Comparison of ENCODE assay signal across 8 cellular contexts in genomic region chr3:129975332-129976090, GRCh38. TPM values are rescaled to one million over a fixed set of nuclear protein-coding genes. Genes with fewer than 3 reads are reported as not detected.
DNase-seq lines count a peak whose midpoint lies in the region; ATAC-seq and TF ChIP-seq lines count a peak whose summit lies in the region.

No MANE protein-coding gene starts in this region.

- H3K36me3 ChIP-seq in SK-N-MC (ENCODE audit: insufficient read depth, low read length) (no peaks in the 10 kb centered on the region), esophagus squamous epithelium (no peaks in the 10 kb centered on the region)

- intact Hi-C loops in CD4-positive, alpha-beta T cell (cut with DNase I, micrococcal nuclease) = no loop called here
- intact Hi-C loops in esophagus squamous epithelium (cut with DNase I) = no loop called here

- H3K9ac ChIP-seq in SK-N-MC (ENCODE audit: insufficient read length) = no peak overlapping the region

- TF ChIP-seq CTCF in CD4-positive, alpha-beta T cell (IDR thresholded peaks at IDR 0.05) = no peak
- no peak for TF ChIP-seq CTCF in esophagus squamous epithelium (IDR thresholded peaks at IDR 0.05)
- no peak for TF ChIP-seq CTCF in osteocyte (IDR thresholded peaks at IDR 0.05)

- peaks cover 50% of the 10 kb centered on the region for H3K27me3 ChIP-seq in CD4-positive, alpha-beta T cell (ENCODE audit: control insufficient read depth, insufficient read depth, low read length)
- peaks cover 12 to 85% (median 25%) of the 10 kb centered on the region in 4 donors for H3K27me3 ChIP-seq in esophagus squamous epithelium

- no peak overlapping the region for H3K27ac Mint-ChIP-seq in CD4-positive, alpha-beta T cell
- H3K27ac Mint-ChIP-seq in osteocyte (ENCODE audit: unreplicated experiment) = no peak overlapping the region

- peaks cover 14 to 19% (median 15%) of the 10 kb centered on the region in 3 donors for H3K4me1 ChIP-seq in esophagus squamous epithelium

- ATAC-seq in CD4-positive, alpha-beta T cell (ENCODE audit: poor library complexity) = peak; percentile 39
- no peak for ATAC-seq in GM18520 (IDR thresholded peaks at IDR 0.05; ENCODE audit: unreplicated experiment)

- DNase-seq in CD4-positive, alpha-beta T cell = peak in 3 of 10 experiments; percentile 4 to 9 (median 9)
- DNase-seq in SK-N-MC (ENCODE audit: low read depth, low spot score) (no peak), esophagus squamous epithelium (lab: John Stamatoyannopoulos, UW) (no peak), osteocyte (ENCODE audit: extremely low spot score, unreplicated experiment) (no peak), ACHN (no peak), erythroblast (lab: John Stamatoyannopoulos, UW) (no peak), dedifferentiated amniotic fluid mesenchymal stem cell (ENCODE audit: extremely low spot score) (no peak)

- in situ Hi-C loops in ACHN (cut with HindIII; ENCODE audit: low pct_ligation_motif_present, low pct_unique_long_range_greater_than_20kb, low sequenced_read_pairs) = no loop called here

- H3K4me3 Mint-ChIP-seq in CD4-positive, alpha-beta T cell = peak overlapping the region; percentile 56
- peak overlapping the region; percentile 39 for H3K4me3 Mint-ChIP-seq in osteocyte (ENCODE audit: unreplicated experiment)

- 2 to 11% methylated on average over 19 to 34 of the region's 62 CpGs for WGBS in esophagus squamous epithelium, 2 donors

- H3K27ac ChIP-seq in CD4-positive, alpha-beta T cell (ENCODE audit: low read depth, low read length) = no peak overlapping the region
- no peak overlapping the region for H3K27ac ChIP-seq in SK-N-MC
- no peak overlapping the region for H3K27ac ChIP-seq in esophagus squamous epithelium

- H3K4me3 ChIP-seq in SK-N-MC = peak overlapping the region; percentile 12; the same call in 1 of the 2 replicates
- peak overlapping the region in 3 of 4 donors; percentile 14 to 52 (median 28) for H3K4me3 ChIP-seq in esophagus squamous epithelium

- CTCF ChIA-PET in CD4-positive, alpha-beta T cell (lab: Charles Lee) = no interaction called here

- peaks cover 83% of the 10 kb centered on the region for H3K27me3 Mint-ChIP-seq in CD4-positive, alpha-beta T cell
- peaks cover 86% of the 10 kb centered on the region for H3K27me3 Mint-ChIP-seq in osteocyte (ENCODE audit: unreplicated experiment)

- H3K36me3 Mint-ChIP-seq in CD4-positive, alpha-beta T cell (ENCODE audit: low read depth) = no peaks in the 10 kb centered on the region
- H3K36me3 Mint-ChIP-seq in osteocyte (ENCODE audit: unreplicated experiment) = no peaks in the 10 kb centered on the region

- POLR2A ChIA-PET in CD4-positive, alpha-beta T cell (lab: Charles Lee) = no interaction called here

- no peak for TF ChIP-seq POLR2A in esophagus squamous epithelium (IDR thresholded peaks at IDR 0.05)
- TF ChIP-seq POLR2A in erythroblast (IDR thresholded peaks at IDR 0.05; ENCODE audit: low read length) = no peak

- no peaks in the 10 kb centered on the region for H3K9me3 Mint-ChIP-seq in CD4-positive, alpha-beta T cell
- H3K9me3 Mint-ChIP-seq in osteocyte (ENCODE audit: unreplicated experiment) = no peaks in the 10 kb centered on the region

- no peaks in the 10 kb centered on the region for H3K9me3 ChIP-seq in CD4-positive, alpha-beta T cell (ENCODE audit: control insufficient read depth, low read length)
- no peaks in the 10 kb centered on the region for H3K9me3 ChIP-seq in SK-N-MC (ENCODE audit: low read depth, low read length)
- H3K9me3 ChIP-seq in esophagus squamous epithelium = no peaks in the 10 kb centered on the region

- peaks cover 9% of the 10 kb centered on the region for H3K4me1 Mint-ChIP-seq in CD4-positive, alpha-beta T cell (ENCODE audit: low read depth)
- peaks cover 9% of the 10 kb centered on the region for H3K4me1 Mint-ChIP-seq in osteocyte (ENCODE audit: unreplicated experiment)

RNA-seq across cellular contexts. Expression of gene TRH, which starts 1.0 kb away (rescaled TPM):
- not detected for total RNA-seq in CD4-positive, alpha-beta T cell
- total RNA-seq in esophagus squamous epithelium = not detected
- not detected in 2 replicates for total RNA-seq in osteocyte
